11 cellular contexts compared by ENCODE assay signal in genomic region chr13:31204592-31204991, GRCh38. TPM values are rescaled to one million over a fixed set of nuclear protein-coding genes. Genes with fewer than 3 reads are reported as not detected.
DNase-seq lines count a peak whose midpoint lies in the region; FAIRE-seq and TF ChIP-seq lines count a peak whose summit lies in the region.
"Had no signal": no experiment of that assay in that cellular context is flagged by ENCODE, and none has a peak within 500 bp of the region (broad histone marks: within the 10 kb centered on the region; RNA-seq: fewer than 3 reads in every experiment).

No MANE protein-coding gene starts in this region.

- peak overlapping the region in 1 of 2 experiments; percentile 78 for H3K4ac ChIP-seq in mesenchymal stem cell (ENCODE audit: low read depth in 1 of 2, low read length in 2 of 2)

- H3K27me3 Mint-ChIP-seq in astrocyte (ENCODE audit: low read depth, unreplicated experiment) (no peaks in the 10 kb centered on the region), mesothelial cell of epicardium (ENCODE audit: low read depth) (no peaks in the 10 kb centered on the region)
- H3K27me3 Mint-ChIP-seq: effector memory CD8-positive, alpha-beta T cell had no signal

- peak; percentile 16 for DNase-seq in NK-92 treated with Interleukin-12 subunit alpha and Interleukin-12 subunit beta, amount 100 ng/mL, for 24 hours (lab: John Stamatoyannopoulos, UW)
- no peak for DNase-seq in NK-92 (lab: John Stamatoyannopoulos, UW; ENCODE audit: unreplicated experiment)
- peak; percentile 71 for DNase-seq in astrocyte (ENCODE audit: low read depth)
- DNase-seq in mesenchymal stem cell, result peak; percentile 64
- no peak for DNase-seq in NCI-H146 (lab: John Stamatoyannopoulos, UW)
- no peak for DNase-seq in G401 (ENCODE audit: low spot score)
- DNase-seq in mesothelial cell of epicardium (ENCODE audit: low spot score in 2 of 2, unreplicated experiment in 2 of 2), result no peak
- DNase-seq: effector memory CD8-positive, alpha-beta T cell had no signal

- H3K4me1 Mint-ChIP-seq in astrocyte (ENCODE audit: low read depth, unreplicated experiment), result peaks cover 32% of the 10 kb centered on the region
- H3K4me1 Mint-ChIP-seq in mesothelial cell of epicardium, result peaks cover 41% of the 10 kb centered on the region

- H4K20me1 ChIP-seq in Loucy (ENCODE audit: insufficient read depth, low read length, poor library complexity, severe bottlenecking), result no peaks in the 10 kb centered on the region
- H4K20me1 ChIP-seq in astrocyte (ENCODE audit: insufficient read depth, low read length), result peaks cover 6% of the 10 kb centered on the region

- no peak overlapping the region for H2BK120ac ChIP-seq in mesenchymal stem cell (ENCODE audit: low read depth, low read length)

- FAIRE-seq in astrocyte (lab: Jason Lieb, UNC), result peak; percentile 39
- FAIRE-seq: GM12878 had no signal

- no peak overlapping the region for H2BK5ac ChIP-seq in mesenchymal stem cell (ENCODE audit: low read depth, low read length, poor library complexity, severe bottlenecking)

- H3K4me3 ChIP-seq in Loucy (ENCODE audit: low read length, poor library complexity, severe bottlenecking) (peak overlapping the region; percentile 4), astrocyte (ENCODE audit: insufficient read depth, low read depth, low read length) (no peak overlapping the region), mesenchymal stem cell (ENCODE audit: insufficient read depth in 1 of 2, low read depth in 1 of 2, low read length in 2 of 2) (no peak overlapping the region)
- H3K4me3 ChIP-seq: GM12878, tibial nerve had no signal

- H3K4me3 Mint-ChIP-seq in astrocyte (ENCODE audit: unreplicated experiment), result no peak overlapping the region
- no peak overlapping the region for H3K4me3 Mint-ChIP-seq in mesothelial cell of epicardium
- H3K4me3 Mint-ChIP-seq: effector memory CD8-positive, alpha-beta T cell had no signal

- H2AFZ ChIP-seq in Loucy (ENCODE audit: low read length) (no peak overlapping the region), astrocyte (ENCODE audit: low read depth, low read length) (no peak overlapping the region), mesenchymal stem cell (ENCODE audit: low read depth, low read length) (no peak overlapping the region)

- peaks cover 35% of the 10 kb centered on the region for H3K79me1 ChIP-seq in mesenchymal stem cell (replicated peaks; ENCODE audit: low read length, poor library complexity, severe bottlenecking)

- H3K23ac ChIP-seq in mesenchymal stem cell (ENCODE audit: low read length in 2 of 2), result no peak overlapping the region

- no peak for TF ChIP-seq CTCF in Loucy (conservative IDR thresholded peaks at IDR 0.05; ENCODE audit: low read length)
- TF ChIP-seq CTCF in astrocyte (IDR thresholded peaks at IDR 0.05; ENCODE audit: insufficient read depth, low read depth, low read length), result no peak
- TF ChIP-seq CTCF in mesothelial cell of epicardium (IDR thresholded peaks at IDR 0.05; ENCODE audit: unreplicated experiment), result no peak

- H3K9me3 ChIP-seq in Loucy (ENCODE audit: insufficient read depth, low read depth, low read length) (no peaks in the 10 kb centered on the region), astrocyte (ENCODE audit: insufficient read depth, low read depth, low read length) (no peaks in the 10 kb centered on the region), mesenchymal stem cell (ENCODE audit: control insufficient read depth, low read length) (no peaks in the 10 kb centered on the region)
- H3K9me3 ChIP-seq: tibial nerve had no signal

- H4K91ac ChIP-seq in mesenchymal stem cell (ENCODE audit: low read length), result no peak overlapping the region

- H3K9me3 Mint-ChIP-seq in astrocyte (ENCODE audit: unreplicated experiment), result no peaks in the 10 kb centered on the region
- no peaks in the 10 kb centered on the region for H3K9me3 Mint-ChIP-seq in mesothelial cell of epicardium
- H3K9me3 Mint-ChIP-seq: effector memory CD8-positive, alpha-beta T cell had no signal

- no peak overlapping the region for H2AK5ac ChIP-seq in mesenchymal stem cell (ENCODE audit: low read length, severe bottlenecking)

- in situ Hi-C loops in G401 (cut with HindIII; ENCODE audit: low sequenced_read_pairs), result no loop called here

- peaks cover 4% of the 10 kb centered on the region; the same call in 1 of the 2 replicates for H3F3A ChIP-seq in Loucy (ENCODE audit: low read depth)

- H3K27me3 ChIP-seq in Loucy (ENCODE audit: insufficient read depth, low read length, poor library complexity, severe bottlenecking), result no peaks in the 10 kb centered on the region
- H3K27me3 ChIP-seq in astrocyte (ENCODE audit: insufficient read depth, low read length), result no peaks in the 10 kb centered on the region
- no peaks in the 10 kb centered on the region for H3K27me3 ChIP-seq in mesenchymal stem cell (ENCODE audit: control insufficient read depth in 1 of 2, insufficient read depth in 1 of 2, low read length in 2 of 2)
- H3K27me3 ChIP-seq: tibial nerve had no signal

- no peak overlapping the region for H2BK12ac ChIP-seq in mesenchymal stem cell (ENCODE audit: low read length in 2 of 2)

- H3K4me1 ChIP-seq in Loucy (ENCODE audit: insufficient read depth, low read length, poor library complexity, severe bottlenecking) (peaks cover 73% of the 10 kb centered on the region), astrocyte (ENCODE audit: insufficient read depth, low read length) (peaks cover 30% of the 10 kb centered on the region), mesenchymal stem cell (ENCODE audit: control insufficient read depth, insufficient read depth, low read depth, low read length) (peaks cover 21% of the 10 kb centered on the region)

- H3K79me2 ChIP-seq in Loucy (ENCODE audit: insufficient read depth, low read length) (peaks cover 82% of the 10 kb centered on the region), astrocyte (ENCODE audit: insufficient read depth, low read length) (peaks cover 22% of the 10 kb centered on the region)

- H4K8ac ChIP-seq in mesenchymal stem cell (ENCODE audit: low read length), result no peak overlapping the region

- H3K27ac ChIP-seq in astrocyte (ENCODE audit: low read depth, low read length) (no peak overlapping the region), mesenchymal stem cell (ENCODE audit: low read length, poor library complexity, severe bottlenecking) (no peak overlapping the region)
- H3K27ac ChIP-seq: tibial nerve had no signal

- H3K36me3 ChIP-seq in Loucy (ENCODE audit: insufficient read depth, low read length) (no peaks in the 10 kb centered on the region), astrocyte (ENCODE audit: insufficient read depth, low read length) (no peaks in the 10 kb centered on the region), mesenchymal stem cell (ENCODE audit: control insufficient read depth in 1 of 2, insufficient read depth in 2 of 2, low read depth in 1 of 2, low read length in 2 of 2) (no peaks in the 10 kb centered on the region)
- H3K36me3 ChIP-seq: tibial nerve had no signal

- H3K9me2 ChIP-seq in Loucy (replicated peaks; ENCODE audit: low read depth, low read length), result no peaks in the 10 kb centered on the region

- no peak overlapping the region for H3K14ac ChIP-seq in mesenchymal stem cell (ENCODE audit: low read length in 2 of 2)

- peak overlapping the region in 1 of 2 experiments; percentile 72 for H3K18ac ChIP-seq in mesenchymal stem cell (ENCODE audit: low read depth in 1 of 2, low read length in 2 of 2)

- no peak overlapping the region for H3K9ac ChIP-seq in Loucy (ENCODE audit: low read depth, low read length, poor library complexity, severe bottlenecking)
- H3K9ac ChIP-seq in astrocyte (ENCODE audit: low read length), result no peak overlapping the region
- H3K9ac ChIP-seq in mesenchymal stem cell (ENCODE audit: low read length), result no peak overlapping the region

- 41% methylated on average over 1 of the region's 1 CpG for WGBS in mesenchymal stem cell

- H3K4me2 ChIP-seq in Loucy (ENCODE audit: low read depth, low read length, poor library complexity, severe bottlenecking), result peak overlapping the region; percentile 33
- H3K4me2 ChIP-seq in astrocyte (ENCODE audit: low read length), result peak overlapping the region; percentile 24
- no peak overlapping the region for H3K4me2 ChIP-seq in mesenchymal stem cell (ENCODE audit: low read length, poor library complexity, severe bottlenecking)

- no peak overlapping the region for H3K27ac Mint-ChIP-seq in astrocyte (ENCODE audit: unreplicated experiment)
- H3K27ac Mint-ChIP-seq in mesothelial cell of epicardium, result no peak overlapping the region

- H3K36me3 Mint-ChIP-seq in astrocyte (ENCODE audit: low read depth, unreplicated experiment), result no peaks in the 10 kb centered on the region
- no peaks in the 10 kb centered on the region for H3K36me3 Mint-ChIP-seq in mesothelial cell of epicardium

- H2BK15ac ChIP-seq in mesenchymal stem cell (ENCODE audit: low read depth, poor library complexity, severe bottlenecking), result no peak overlapping the region

RNA-seq across cellular contexts. Expression of gene B3GLCT, which starts 4.8 kb away (rescaled TPM):
- total RNA-seq in astrocyte (11.2 TPM in 2 replicates), mesothelial cell of epicardium (26.0 to 28.8 TPM (median 27.2 TPM) in 3 replicates)
- 9.2 TPM for polyA plus RNA-seq in mesenchymal stem cell (2013, experiment 1 of 2)
- 9.2 TPM for polyA plus RNA-seq in mesenchymal stem cell (2013, experiment 2 of 2)
- 10.0 and 10.9 TPM in 2 replicates for total RNA-seq in G401 (2014; rRNA removed; shearing (Covaris generic))

RNA-seq across cellular contexts. Expression of gene HSPH1, which starts 42.9 kb away (rescaled TPM):
- total RNA-seq in astrocyte, result 138 and 145 TPM in 2 replicates
- 75.0 TPM for polyA plus RNA-seq in mesenchymal stem cell (2013, experiment 1 of 2)
- polyA plus RNA-seq in mesenchymal stem cell (2013, experiment 2 of 2), result 79.6 TPM
- total RNA-seq in G401 (2014; rRNA removed; shearing (Covaris generic)), result 82.0 and 98.4 TPM in 2 replicates
- 72.1 to 75.1 TPM (median 74.8 TPM) in 3 replicates for total RNA-seq in mesothelial cell of epicardium

Comparison
In these comparisons a context has a peak if more than half of its experiments do, and no peak if none do; other contexts are left out.
1. DNase-seq: peak in NK-92 treated with Interleukin-12 subunit alpha and Interleukin-12 subunit beta, amount 100 ng/mL, for 24 hours (single experiment), astrocyte (single experiment) and mesenchymal stem cell (single experiment); none in NK-92 (single experiment), NCI-H146 (single experiment), G401 (single experiment) and mesothelial cell of epicardium (0 of 2).